In genomic region chr1:26788515-26788785, GRCh38 we compare ENCODE assay signal across 8 cellular contexts. TPM values are rescaled to one million over a fixed set of nuclear protein-coding genes. Genes with fewer than 3 reads are reported as not detected.
DNase-seq lines count a peak whose midpoint lies in the region; ATAC-seq, FAIRE-seq and TF ChIP-seq lines count a peak whose summit lies in the region.

No MANE protein-coding gene starts in this region.

- no peaks in the 10 kb centered on the region for H3K79me2 ChIP-seq in endothelial cell of umbilical vein (ENCODE audit: control insufficient read depth, insufficient read depth, low read length)

- no peaks in the 10 kb centered on the region for H4K20me1 ChIP-seq in endothelial cell of umbilical vein (replicated peaks; ENCODE audit: control insufficient read depth, extremely low read depth, insufficient read depth, low read length)

- peaks cover 0 to 32% (median 4%) of the 10 kb centered on the region in 3 donors for H3K36me3 Mint-ChIP-seq in CD8-positive, alpha-beta memory T cell
- peaks cover 5% of the 10 kb centered on the region for H3K36me3 Mint-ChIP-seq in osteocyte (ENCODE audit: unreplicated experiment)

- no peaks in the 10 kb centered on the region for H3K36me3 ChIP-seq in CD8-positive, alpha-beta memory T cell (ENCODE audit: insufficient read depth, low read length)
- H3K36me3 ChIP-seq in Panc1 (ENCODE audit: control insufficient read depth, insufficient read depth, low read length) (no peaks in the 10 kb centered on the region; the same call in 1 of the 2 replicates), endothelial cell of umbilical vein (ENCODE audit: control insufficient read depth in 2 of 2, extremely low read depth in 1 of 2, insufficient read depth in 2 of 2, low read length in 2 of 2) (no peaks in the 10 kb centered on the region)

- peak overlapping the region; percentile 92 for H3K4me3 ChIP-seq in CD8-positive, alpha-beta memory T cell (ENCODE audit: low read length)
- H3K4me3 ChIP-seq in Panc1 (ENCODE audit: low read depth in 2 of 2, low read length in 2 of 2) = peak overlapping the region; percentile 63 to 71
- H3K4me3 ChIP-seq in endothelial cell of umbilical vein (replicated peaks in 1 of 3; ENCODE audit: insufficient read depth in 1 of 3, low read depth in 1 of 3, low read length in 3 of 3) = peak overlapping the region; percentile 51 to 76 (median 52)

- CTCF ChIA-PET in CD8-positive, alpha-beta memory T cell (lab: Charles Lee) = interaction anchor here (0.6 to 6.2 kb wide), 49 partner anchors 9 to 814 kb away, joined by 3 to 203 read pairs (median 5); partner anchors contain the start of genes ARID1A and ZDHHC18
- CTCF ChIA-PET in Panc1 (lab: Charles Lee) (interaction anchor here (0.6 to 2.1 kb wide), 9 partner anchors 9 to 185 kb away, joined by 3 to 24 read pairs (median 4); no protein-coding TSS in a partner anchor), endothelial cell of umbilical vein (lab: Charles Lee) (interaction anchor here (0.5 to 9.4 kb wide), 51 partner anchors 9 to 1728 kb away, joined by 3 to 428 read pairs (median 5); partner anchors contain the start of genes ARID1A and GPN2)

- TF ChIP-seq CTCF in Panc1 (IDR thresholded peaks at IDR 0.05) (no peak), endothelial cell of umbilical vein (IDR thresholded peaks at IDR 0.05; ENCODE audit: extremely low read depth in 1 of 2, insufficient read depth in 1 of 2, low read depth in 1 of 2, low read length in 2 of 2) (no peak), osteocyte (IDR thresholded peaks at IDR 0.05) (no peak)

- peak overlapping the region; percentile 90 to 100 (median 100) for H3K4me3 Mint-ChIP-seq in CD8-positive, alpha-beta memory T cell
- peak overlapping the region; percentile 95 for H3K4me3 Mint-ChIP-seq in osteocyte (ENCODE audit: unreplicated experiment)

- peaks cover 71% of the 10 kb centered on the region for H3K4me1 ChIP-seq in CD8-positive, alpha-beta memory T cell (ENCODE audit: insufficient read depth, low read length)
- H3K4me1 ChIP-seq in Panc1 (ENCODE audit: control insufficient read depth, insufficient read depth, low read length) (peaks cover 58% of the 10 kb centered on the region), endothelial cell of umbilical vein (ENCODE audit: control insufficient read depth, extremely low read depth, insufficient read depth, low read length) (peaks cover 45% of the 10 kb centered on the region)

- peak overlapping the region; percentile 89 to 100 (median 96) for H3K27ac Mint-ChIP-seq in CD8-positive, alpha-beta memory T cell
- peak overlapping the region; percentile 100 for H3K27ac Mint-ChIP-seq in osteocyte (ENCODE audit: unreplicated experiment)

- no peaks in the 10 kb centered on the region for H3K9me3 ChIP-seq in CD8-positive, alpha-beta memory T cell (ENCODE audit: low read length)
- H3K9me3 ChIP-seq in Panc1 (ENCODE audit: control insufficient read depth, insufficient read depth, low read depth, low read length) (no peaks in the 10 kb centered on the region), endothelial cell of umbilical vein (replicated peaks; ENCODE audit: control insufficient read depth, insufficient read depth, low read length) (no peaks in the 10 kb centered on the region)

- no peaks in the 10 kb centered on the region for H3K9me1 ChIP-seq in endothelial cell of umbilical vein (replicated peaks; ENCODE audit: control insufficient read depth, extremely low read depth, insufficient read depth, low read length)

- peak; percentile 24 for FAIRE-seq in endothelial cell of umbilical vein (lab: Jason Lieb, UNC)

- ATAC-seq in Panc1 = no peak
- ATAC-seq in HG02759 (IDR thresholded peaks at IDR 0.05; ENCODE audit: unreplicated experiment) = no peak
- ATAC-seq in HG02938 (IDR thresholded peaks at IDR 0.05; ENCODE audit: unreplicated experiment) = no peak

- intact Hi-C loops in Panc1 (cut with micrococcal nuclease; ENCODE audit: unreplicated experiment) (loop anchor here (2.0 to 5.0 kb wide), 2 partner anchors 91 to 186 kb away; partner anchors contain the start of gene ARID1A), endothelial cell of umbilical vein (cut with micrococcal nuclease) (loop anchor here (2.0 kb wide), 1 partner anchor 288 kb away; no protein-coding TSS in a partner anchor)

- dilution Hi-C loops in endothelial cell of umbilical vein (cut with MboI; ENCODE audit: extremely low pct_ligation_motif_present, low sequenced_read_pairs) = loop anchor here (5.0 kb wide), 1 partner anchor 86 kb away; no protein-coding TSS in a partner anchor

- H3K9me3 Mint-ChIP-seq in CD8-positive, alpha-beta memory T cell = peaks cover 0 to 2% (median 0%) of the 10 kb centered on the region in 5 donors
- H3K9me3 Mint-ChIP-seq in osteocyte (ENCODE audit: unreplicated experiment) = no peaks in the 10 kb centered on the region

- peaks cover 76 to 87% (median 83%) of the 10 kb centered on the region in 3 donors for H3K4me1 Mint-ChIP-seq in CD8-positive, alpha-beta memory T cell
- H3K4me1 Mint-ChIP-seq in osteocyte (ENCODE audit: unreplicated experiment) = peaks cover 62% of the 10 kb centered on the region

- no peak for DNase-seq in CD8-positive, alpha-beta memory T cell
- no peak for DNase-seq in Panc1 (ENCODE audit: low read depth, low spot score)
- DNase-seq in endothelial cell of umbilical vein (ENCODE audit: low read depth, low spot score) = no peak
- no peak for DNase-seq in osteocyte (ENCODE audit: extremely low spot score, unreplicated experiment)
- no peak for DNase-seq in ACHN
- no peak for DNase-seq in glomerular visceral epithelial cell (ENCODE audit: extremely low spot score)

- POLR2A ChIA-PET in CD8-positive, alpha-beta memory T cell (lab: Charles Lee) = interaction anchor here (1.0 to 6.2 kb wide), 14 partner anchors 12 to 317 kb away, joined by 3 to 86 read pairs (median 6); partner anchors contain the start of genes ARID1A and HMGN2
- POLR2A ChIA-PET in Panc1 (lab: Charles Lee) (interaction anchor here (0.6 to 1.9 kb wide), 3 partner anchors 28 to 183 kb away, joined by 4 to 8 read pairs (median 7); no protein-coding TSS in a partner anchor), endothelial cell of umbilical vein (lab: Charles Lee) (interaction anchor here (1.2 kb wide), 1 partner anchor 96 kb away, joined by 6 read pairs; no protein-coding TSS in a partner anchor)

- peak overlapping the region; percentile 88 for H3K27ac ChIP-seq in CD8-positive, alpha-beta memory T cell (ENCODE audit: low read depth, low read length)
- peak overlapping the region; percentile 100 for H3K27ac ChIP-seq in Panc1 (ENCODE audit: low read length)
- peak overlapping the region; percentile 69 for H3K27ac ChIP-seq in endothelial cell of umbilical vein (ENCODE audit: insufficient read depth, low read depth, low read length)

- in situ Hi-C loops in Panc1 (cut with HindIII; ENCODE audit: low pct_unique_long_range_greater_than_20kb, low sequenced_read_pairs) (loop anchor here (5.0 kb wide), 1 partner anchor 186 kb away; no protein-coding TSS in a partner anchor), ACHN (cut with HindIII; ENCODE audit: low pct_ligation_motif_present, low pct_unique_long_range_greater_than_20kb, low sequenced_read_pairs) (no loop called here)

- peaks cover 0 to 5% of the 10 kb centered on the region in 2 donors for H3K27me3 Mint-ChIP-seq in CD8-positive, alpha-beta memory T cell
- no peaks in the 10 kb centered on the region for H3K27me3 Mint-ChIP-seq in osteocyte (ENCODE audit: unreplicated experiment)

- no peak for TF ChIP-seq POLR2A in endothelial cell of umbilical vein (IDR thresholded peaks at IDR 0.05; ENCODE audit: low read depth, low read length)

- H3K9ac ChIP-seq in endothelial cell of umbilical vein (replicated peaks; ENCODE audit: extremely low read depth, insufficient read depth, low read length) = peak overlapping the region; percentile 85

- H3K4me2 ChIP-seq in endothelial cell of umbilical vein (ENCODE audit: insufficient read depth, low read length) = peak overlapping the region; percentile 84

- peak overlapping the region; percentile 12 for H2AFZ ChIP-seq in endothelial cell of umbilical vein (ENCODE audit: low read depth, low read length)

- no peaks in the 10 kb centered on the region for H3K27me3 ChIP-seq in CD8-positive, alpha-beta memory T cell (ENCODE audit: insufficient read depth, low read length, poor library complexity, severe bottlenecking)
- H3K27me3 ChIP-seq in Panc1 (ENCODE audit: control insufficient read depth, insufficient read depth, low read length) (no peaks in the 10 kb centered on the region), endothelial cell of umbilical vein (ENCODE audit: control insufficient read depth in 2 of 2, insufficient read depth in 2 of 2, low read length in 2 of 2) (no peaks in the 10 kb centered on the region)

- no TSS peak for BruUV-seq in Panc1 (replicated peaks; lab: Mats Ljungman, UMichigan)
- BruUV-seq in endothelial cell of umbilical vein (replicated peaks; lab: Mats Ljungman, UMichigan) = no TSS peak

TF ChIP-seq in endothelial cell of umbilical vein, 7 proteins besides CTCF, POLR2A, EP300 and RAD21 (continues in another document):
- no peak for TF ChIP-seq POLR2AphosphoS5 (IDR thresholded peaks at IDR 0.05; ENCODE audit: insufficient read depth, low read depth, low read length)

RNA-seq across cellular contexts. Expression of gene PIGV, which starts 0.7 kb away (rescaled TPM):
- 10 to 100 TPM; 23.6 to 24.9 TPM for total RNA-seq in CD8-positive, alpha-beta memory T cell
- polyA plus RNA-seq in CD8-positive, alpha-beta memory T cell = 19.1 TPM
- 20.1 TPM for total RNA-seq in Panc1 (2021; ENCODE audit: unreplicated experiment)
- polyA plus RNA-seq in Panc1 (2012; ENCODE audit: insufficient read length) = 20.2 TPM
- 6.0 and 7.5 TPM in 2 replicates for total RNA-seq in endothelial cell of umbilical vein
- 11.9 and 13.3 TPM in 2 replicates for polyA plus RNA-seq in endothelial cell of umbilical vein
- 6.4 and 7.3 TPM in 2 replicates for polyA plus RNA-seq in endothelial cell of umbilical vein (2011; cell fraction: cytosol; rRNA removed)
- 7.5 and 8.7 TPM in 2 replicates for polyA plus RNA-seq in endothelial cell of umbilical vein (2011; cell fraction: nucleus; rRNA removed)
- polyA plus RNA-seq in endothelial cell of umbilical vein (2012) = 4.8 and 5.3 TPM in 2 replicates
- 10.0 and 25.5 TPM in 2 replicates for polyA minus RNA-seq in endothelial cell of umbilical vein
- 11.2 TPM for polyA minus RNA-seq in endothelial cell of umbilical vein (2011; cell fraction: cytosol; rRNA and poly(A)+ RNA removed)
- polyA minus RNA-seq in endothelial cell of umbilical vein (2011; cell fraction: nucleus; rRNA and poly(A)+ RNA removed) = 4.7 and 6.8 TPM in 2 replicates
- total RNA-seq in osteocyte = 14.2 TPM in 2 replicates

RNA-seq across cellular contexts. Expression of gene ZDHHC18, which starts 38.0 kb away (rescaled TPM):
- 10 to 100 TPM; 61.5 to 66.0 TPM for total RNA-seq in CD8-positive, alpha-beta memory T cell
- 21.7 TPM for polyA plus RNA-seq in CD8-positive, alpha-beta memory T cell
- total RNA-seq in Panc1 (2021; ENCODE audit: unreplicated experiment) = 45.4 TPM
- polyA plus RNA-seq in Panc1 (2012; ENCODE audit: insufficient read length) = 66.3 TPM
- 24.0 and 25.2 TPM in 2 replicates for total RNA-seq in endothelial cell of umbilical vein
- polyA plus RNA-seq in endothelial cell of umbilical vein = 47.3 and 48.2 TPM in 2 replicates
- 39.7 and 40.0 TPM in 2 replicates for polyA plus RNA-seq in endothelial cell of umbilical vein (2011; cell fraction: cytosol; rRNA removed)
- 39.9 and 40.9 TPM in 2 replicates for polyA plus RNA-seq in endothelial cell of umbilical vein (2011; cell fraction: nucleus; rRNA removed)
- polyA plus RNA-seq in endothelial cell of umbilical vein (2012) = 19.8 and 21.9 TPM in 2 replicates
- polyA minus RNA-seq in endothelial cell of umbilical vein = 33.9 and 46.1 TPM in 2 replicates
- 12.0 TPM for polyA minus RNA-seq in endothelial cell of umbilical vein (2011; cell fraction: cytosol; rRNA and poly(A)+ RNA removed)
- polyA minus RNA-seq in endothelial cell of umbilical vein (2011; cell fraction: nucleus; rRNA and poly(A)+ RNA removed) = 10.4 and 12.8 TPM in 2 replicates
- 19.8 and 24.2 TPM in 2 replicates for total RNA-seq in osteocyte
